ENCODE assay signal across 7 cellular contexts in genomic region chr15:72118400-72118978, GRCh38. TPM values are rescaled to one million over a fixed set of nuclear protein-coding genes. Genes with fewer than 3 reads are reported as not detected.
A peak's percentile ranks its signal among the peaks of the same experiment; 100 is the strongest.
DNase-seq lines count a peak whose midpoint lies in the region; ATAC-seq, FAIRE-seq and TF ChIP-seq lines count a peak whose summit lies in the region.

TSS of gene SENP8 (plus strand) at chr15:72118403. CDS start at chr15:72139624, 21,221 bp downstream.

- TF ChIP-seq POLR2A in K562 (conservative IDR thresholded peaks at IDR 0.05) (peak; percentile 91), suprapubic skin (IDR thresholded peaks at IDR 0.05) (no peak)

- H3K4me3 ChIP-seq in GM06990 (replicated peaks; ENCODE audit: low read depth, low read length): peak within 1 kb of the TSS; percentile 94
- H3K4me3 ChIP-seq in LNCaP clone FGC (ENCODE audit: low read depth, low read length): peak within 1 kb of the TSS; percentile 68
- peak within 1 kb of the TSS; percentile 60 for H3K4me3 ChIP-seq in K562
- H3K4me3 ChIP-seq in keratinocyte (ENCODE audit: control insufficient read depth in 2 of 3, extremely low read depth in 1 of 3, insufficient read depth in 2 of 3, low read depth in 1 of 3, low read length in 3 of 3): peak within 1 kb of the TSS; percentile 88 to 98 (median 89)
- H3K4me3 ChIP-seq in suprapubic skin: peak within 1 kb of the TSS; percentile 96

- H3K27ac ChIP-seq in K562 (ENCODE audit: extremely low read depth, low read depth, low read length) (peak within 1 kb of the TSS; percentile 95), keratinocyte (ENCODE audit: control insufficient read depth, insufficient read depth, low read length) (peak within 1 kb of the TSS; percentile 99), suprapubic skin (peak within 1 kb of the TSS; percentile 95)

- H3K9ac ChIP-seq in K562 (ENCODE audit: insufficient read depth in 1 of 2, low read depth in 2 of 2, low read length in 2 of 2) (peak within 1 kb of the TSS; percentile 95 to 100), keratinocyte (ENCODE audit: control insufficient read depth, extremely low read depth, insufficient read depth, low read length) (peak within 1 kb of the TSS; percentile 99)

- BruUV-seq in K562 (replicated peaks; lab: Mats Ljungman, UMichigan): TSS peak; percentile 77

- H3K27me3 ChIP-seq in GM06990 (replicated peaks; ENCODE audit: control insufficient read depth, insufficient read depth, low read length) (no peaks in the 10 kb centered on the region), K562 (ENCODE audit: control insufficient read depth in 2 of 2, insufficient read depth in 2 of 2, low read length in 2 of 2) (no peaks in the 10 kb centered on the region), keratinocyte (ENCODE audit: control insufficient read depth, extremely low read depth, insufficient read depth, low read length) (no peaks in the 10 kb centered on the region), suprapubic skin (no peaks in the 10 kb centered on the region)

- in situ Hi-C loops in K562 (cut with MboI): no loop called here

- POLR2A ChIA-PET in K562 (lab: Yijun Ruan, JAX): interaction anchor here (0.6 to 0.9 kb wide), 4 partner anchors 8 to 1183 kb away, joined by 3 read pairs; no protein-coding TSS in a partner anchor

- FAIRE-seq in K562 (lab: Jason Lieb, UNC) (peak; percentile 57), keratinocyte (lab: Jason Lieb, UNC) (no peak)

- no peak for TF ChIP-seq RAD21 in K562 (CRISPR knock-in tag; conservative IDR thresholded peaks at IDR 0.05 in 1 of 2, IDR thresholded peaks at IDR 0.05 in 1 of 2)

- TF ChIP-seq CTCF in GM06990 (IDR thresholded peaks at IDR 0.05; ENCODE audit: insufficient read depth, low read length, poor library complexity, severe bottlenecking) (no peak), LNCaP clone FGC (IDR thresholded peaks at IDR 0.05; ENCODE audit: control insufficient read depth, extremely low read depth, insufficient read depth) (no peak), K562 (IDR thresholded peaks at IDR 0.05 in 2 of 3, conservative IDR thresholded peaks at IDR 0.05 in 1 of 3; ENCODE audit: insufficient read depth in 2 of 3, low read depth in 1 of 3, low read length in 3 of 3) (no peak), keratinocyte (optimal IDR thresholded peaks at IDR 0.05 in 1 of 3, IDR thresholded peaks at IDR 0.05 in 1 of 3, conservative IDR thresholded peaks at IDR 0.05 in 1 of 3; ENCODE audit: extremely low read depth in 1 of 3, insufficient read depth in 2 of 3, low read length in 3 of 3) (no peak), suprapubic skin (IDR thresholded peaks at IDR 0.05) (no peak)

- intact Hi-C loops in K562 (cut with micrococcal nuclease): no loop called here

- H2AFZ ChIP-seq in K562 (ENCODE audit: low read depth, low read length) (peak within 1 kb of the TSS; percentile 100), keratinocyte (ENCODE audit: control insufficient read depth, low read length) (peak within 1 kb of the TSS; percentile 100)

- no peak for TF ChIP-seq EP300 in K562 (IDR thresholded peaks at IDR 0.05; ENCODE audit: low read length)
- no peak for TF ChIP-seq EP300 in suprapubic skin (IDR thresholded peaks at IDR 0.05)

- H3K4me1 ChIP-seq in K562 (replicated peaks in 1 of 2; ENCODE audit: control insufficient read depth in 2 of 2, insufficient read depth in 2 of 2, low read length in 2 of 2) (peaks cover 5 to 17% of the 10 kb centered on the region in 2 experiments; a peak in 2 of 5 replicates), keratinocyte (ENCODE audit: control insufficient read depth, extremely low read depth, insufficient read depth, low read length) (no peaks in the 10 kb centered on the region), suprapubic skin (peaks cover 32% of the 10 kb centered on the region)

- WGBS in K562 (ENCODE audit: insufficient coverage, low coverage, missing lambda C conversion rate): 0% methylated on average over 20 of the region's 25 CpGs
- WGBS in suprapubic skin: 1% methylated on average over 22 of the region's 25 CpGs

- ATAC-seq in GM21390 (IDR thresholded peaks at IDR 0.05; ENCODE audit: unreplicated experiment): peak; percentile 33
- ATAC-seq in K562: peak; percentile 74

- H4K20me1 ChIP-seq in K562 (replicated peaks; ENCODE audit: control insufficient read depth, insufficient read depth, low read length): no peaks in the 10 kb centered on the region
- no peaks in the 10 kb centered on the region for H4K20me1 ChIP-seq in keratinocyte (ENCODE audit: control insufficient read depth, extremely low read depth, insufficient read depth, low read length)

- DNase-seq in GM06990 (ENCODE audit: extremely low read depth, insufficient read length) (no peak), LNCaP clone FGC (ENCODE audit: low read depth) (no peak), K562 (ENCODE audit: extremely low read depth in 1 of 4, low spot score in 3 of 4) (peak in 3 of 4 experiments; percentile 80 to 83 (median 81)), keratinocyte (ENCODE audit: low read depth, low spot score) (peak; percentile 7), suprapubic skin (ENCODE audit: low spot score in 2 of 2) (peak in 1 of 2 donors; percentile 91), pons (ENCODE audit: low spot score) (no peak)

- H3K9me3 ChIP-seq in K562 (replicated peaks; ENCODE audit: control insufficient read depth, insufficient read depth, low read depth, low read length) (no peaks in the 10 kb centered on the region), keratinocyte (ENCODE audit: control insufficient read depth, low read depth, low read length) (no peaks in the 10 kb centered on the region), suprapubic skin (no peaks in the 10 kb centered on the region)

- CTCF ChIA-PET in K562 (lab: Yijun Ruan, JAX; ENCODE audit: low intra/inter-chr PET ratio): no interaction called here

- dilution Hi-C loops in keratinocyte (cut with MboI; ENCODE audit: extremely low pct_ligation_motif_present, low sequenced_read_pairs): no loop called here

- H3K79me2 ChIP-seq in K562 (ENCODE audit: control insufficient read depth, insufficient read depth, low read length): peaks cover 19% of the 10 kb centered on the region
- H3K79me2 ChIP-seq in keratinocyte (ENCODE audit: control insufficient read depth, insufficient read depth, low read length): peaks cover 31% of the 10 kb centered on the region

- no peaks in the 10 kb centered on the region for H3K9me1 ChIP-seq in K562 (ENCODE audit: control insufficient read depth, insufficient read depth, low read length)
- H3K9me1 ChIP-seq in keratinocyte (ENCODE audit: control insufficient read depth, extremely low read depth, insufficient read depth, low read length): no peaks in the 10 kb centered on the region

- H3K4me2 ChIP-seq in K562 (ENCODE audit: insufficient read depth, low read length) (peak within 1 kb of the TSS; percentile 94), keratinocyte (ENCODE audit: control insufficient read depth, extremely low read depth, insufficient read depth, low read depth, low read length) (peak within 1 kb of the TSS; percentile 97)

- H3K36me3 ChIP-seq in GM06990 (ENCODE audit: control insufficient read depth, insufficient read depth, low read length): no peaks in the 10 kb centered on the region
- no peaks in the 10 kb centered on the region for H3K36me3 ChIP-seq in K562 (ENCODE audit: control insufficient read depth, insufficient read depth, low read length)
- H3K36me3 ChIP-seq in keratinocyte (ENCODE audit: control insufficient read depth in 2 of 2, extremely low read depth in 1 of 2, insufficient read depth in 2 of 2, low read length in 2 of 2): no peaks in the 10 kb centered on the region
- H3K36me3 ChIP-seq in suprapubic skin: no peaks in the 10 kb centered on the region

TF ChIP-seq in K562, 482 proteins besides CTCF, POLR2A, EP300 and RAD21 (continues in another document):
- TF ChIP-seq KLF6 (CRISPR knock-in tag; IDR thresholded peaks at IDR 0.05; ENCODE audit: borderline replicate concordance): no peak
- TF ChIP-seq KLF10 (CRISPR knock-in tag; IDR thresholded peaks at IDR 0.05): no peak
- no peak for TF ChIP-seq SRSF7 (optimal IDR thresholded peaks at IDR 0.05; ENCODE audit: low read depth, low read length)
- TF ChIP-seq LARP7 (IDR thresholded peaks at IDR 0.05): no peak
- no peak for TF ChIP-seq NCOR1 (IDR thresholded peaks at IDR 0.05)

RNA-seq across cellular contexts. Expression of gene SENP8, which starts in this region (rescaled TPM):
- 0.90 and 2.6 TPM in 2 replicates for total RNA-seq in K562 (2011; cell fraction: chromatin; rRNA removed; ENCODE audit: low replicate concordance)
- total RNA-seq in K562 (2011; cell fraction: nucleolus; rRNA removed): 0.50 and 0.66 TPM in 2 replicates
- 1.0 and 1.4 TPM in 2 replicates for total RNA-seq in K562 (2011; cell fraction: nucleoplasm; rRNA removed)
- total RNA-seq in K562 (2014; rRNA removed) (1.4 and 2.1 TPM in 2 replicates), K562 (2014; rRNA removed; fragmentation: Illumina TruSeq; extraction: Trizol) (1.8 and 2.3 TPM in 2 replicates), K562 (2015; rRNA removed; fragmentation: Illumina TruSeq; extraction: Trizol) (1.4 and 1.7 TPM in 2 replicates), K562 (2021) (2.4 and 2.8 TPM in 2 replicates), suprapubic skin (1 to 10 TPM; 1.3 to 4.2 (median 1.9) TPM)
- polyA plus RNA-seq in K562 (2011; rRNA removed) (5.4 and 5.9 TPM in 2 replicates), K562 (2014; fragmentation: Illumina TruSeq; extraction: Trizol) (3.5 and 3.6 TPM in 2 replicates), K562 (2014; fragmentation: Nextera tagmentation; extraction: Ambion mirVana) (1 to 10 TPM; 3.3 to 4.7 TPM), K562 (2014; rRNA removed) (1.3 and 1.7 TPM in 2 replicates), keratinocyte (3.1 to 6.0 TPM (median 5.8 TPM) in 3 replicates)
- 3.3 and 4.7 TPM in 2 replicates for polyA plus RNA-seq in K562 (2011; cell fraction: cytosol; rRNA removed)
- 3.3 and 4.3 TPM in 2 replicates for polyA plus RNA-seq in K562 (2011; cell fraction: nucleus; rRNA removed)
- polyA plus RNA-seq in K562 (2012): 1.6 and 2.1 TPM in 2 replicates
- 3.6 and 4.9 TPM in 2 replicates for polyA minus RNA-seq in K562 (2011; rRNA and poly(A)+ RNA removed)
- polyA minus RNA-seq in K562 (2011; cell fraction: cytosol; rRNA and poly(A)+ RNA removed): 2.4 and 3.0 TPM in 2 replicates
- polyA minus RNA-seq in K562 (2011; cell fraction: nucleus; rRNA and poly(A)+ RNA removed): 0.67 and 1.6 TPM in 2 replicates
- polyA plus RNA-seq in keratinocyte (2011; ENCODE audit: low read depth): 0.51 TPM
- polyA plus RNA-seq in keratinocyte (2011; cell fraction: cytosol; rRNA removed): 3.1 and 5.4 TPM in 2 replicates
- polyA plus RNA-seq in keratinocyte (2011; cell fraction: nucleus; rRNA removed): 3.1 and 3.4 TPM in 2 replicates
- polyA plus RNA-seq in keratinocyte (2012; ENCODE audit: low replicate concordance): 1.9 and 2.6 TPM in 2 replicates
- polyA minus RNA-seq in keratinocyte: 4.0 to 8.9 TPM (median 4.6 TPM) in 3 replicates
- 3.8 TPM for polyA minus RNA-seq in keratinocyte (2011; cell fraction: cytosol; rRNA and poly(A)+ RNA removed)
- polyA minus RNA-seq in keratinocyte (2011; cell fraction: nucleus; rRNA and poly(A)+ RNA removed): 0.84 and 4.3 TPM in 2 replicates

Comparison
In these comparisons a context has a peak if more than half of its experiments do, and no peak if none do; other contexts are left out.
1. DNase-seq: peak in K562 (3 of 4) and keratinocyte (single experiment); none in GM06990 (single experiment), LNCaP clone FGC (single experiment) and pons (single experiment).
2. Peak in every context shown above with its lines, with median percentiles within 50 percentile points of each other: H3K4me3 ChIP-seq and H3K27ac ChIP-seq.